In the genomic region with DNA sequence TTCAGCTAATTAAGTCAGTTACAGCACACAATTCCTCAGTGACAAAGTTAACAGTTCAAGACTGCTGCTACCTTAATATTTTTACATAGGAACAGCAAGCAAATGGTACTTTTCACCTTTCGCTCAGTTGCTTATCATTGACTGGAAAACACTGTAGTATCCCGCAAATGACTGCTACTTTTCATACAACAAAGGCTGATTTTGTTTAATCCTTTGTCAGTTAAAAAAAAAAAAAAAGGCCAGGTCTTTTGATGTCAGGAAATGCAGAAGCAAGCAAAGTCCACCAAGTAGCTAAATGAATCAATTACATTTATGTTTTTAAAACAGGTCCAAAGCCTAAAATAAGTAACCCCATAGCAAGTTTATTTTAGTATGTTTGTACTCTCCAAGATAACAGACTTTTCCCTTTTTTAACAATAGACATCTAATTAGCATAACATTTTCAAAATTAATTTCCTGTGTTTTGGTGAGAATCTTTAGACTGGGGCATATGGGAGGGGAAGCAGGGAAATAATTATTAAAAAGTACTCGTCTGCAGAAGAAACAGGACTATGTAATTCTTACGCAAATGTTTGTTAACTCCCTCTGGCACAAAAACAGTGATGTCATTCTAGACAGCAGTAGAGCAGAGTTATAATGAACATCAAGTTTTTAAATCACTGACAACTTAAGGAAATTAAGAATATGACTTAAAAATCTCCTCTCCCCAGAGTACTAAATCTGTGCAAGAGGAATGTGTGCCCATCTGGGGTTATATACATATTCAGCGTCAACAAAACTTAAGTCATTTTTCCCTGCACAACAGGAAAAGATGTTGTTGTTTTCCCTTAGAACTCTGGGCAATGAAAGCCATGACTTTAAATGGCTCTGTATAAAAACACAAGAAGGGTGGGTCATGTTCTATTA, we compare ENCODE assay signal across 1 cellular context.
TF ChIP-seq lines count a peak whose summit lies in the region.

No MANE protein-coding gene starts in this region.

TF ChIP-seq in HEK293, 187 proteins besides CTCF, POLR2A, EP300 and RAD21 (continued from another document and continues in another):
- TF ChIP-seq PBX3 (CRISPR knock-in tag; IDR thresholded peaks at IDR 0.05) (no peak), ZNF677 (tag by site-specific recombination; IDR thresholded peaks at IDR 0.05) (no peak), ZNF174 (tag by site-specific recombination; IDR thresholded peaks at IDR 0.05) (no peak), ZNF324 (tag by site-specific recombination; IDR thresholded peaks at IDR 0.05) (no peak), ZNF223 (tag by site-specific recombination; IDR thresholded peaks at IDR 0.05) (no peak), ZNF768 (tag by site-specific recombination; IDR thresholded peaks at IDR 0.05) (no peak), TCF7L2 (IDR thresholded peaks at IDR 0.05; ENCODE audit: borderline replicate concordance, low read depth, low read length) (no peak), ZNF19 (tag by site-specific recombination; IDR thresholded peaks at IDR 0.05; ENCODE audit: low read depth) (no peak), ZBTB48 (tag by site-specific recombination; IDR thresholded peaks at IDR 0.05) (no peak), ZNF792 (tag by site-specific recombination; IDR thresholded peaks at IDR 0.05) (no peak), KLF10 (tag by site-specific recombination; IDR thresholded peaks at IDR 0.05) (no peak), OSR2 (tag by site-specific recombination; IDR thresholded peaks at IDR 0.05) (peak; percentile 31; the same call in 1 of the 2 replicates), ZNF366 (tag by site-specific recombination; conservative IDR thresholded peaks at IDR 0.05) (peak; percentile 48; the same call in 1 of the 2 replicates), ZBTB7A (tag by site-specific recombination; IDR thresholded peaks at IDR 0.05; ENCODE audit: low read depth) (no peak), ZNF501 (tag by site-specific recombination; IDR thresholded peaks at IDR 0.05) (no peak), ZNF394 (tag by site-specific recombination; IDR thresholded peaks at IDR 0.05; ENCODE audit: borderline replicate concordance) (no peak), ZNF670 (tag by site-specific recombination; IDR thresholded peaks at IDR 0.05; ENCODE audit: low read depth) (no peak), PRDM6 (tag by site-specific recombination; IDR thresholded peaks at IDR 0.05) (peak; percentile 88), ZNF169 (tag by site-specific recombination; IDR thresholded peaks at IDR 0.05) (no peak), GLIS2 (tag by site-specific recombination; IDR thresholded peaks at IDR 0.05) (no peak), FEZF1 (tag by site-specific recombination; IDR thresholded peaks at IDR 0.05) (peak; percentile 49; the same call in 1 of the 2 replicates), ZNF211 (tag by site-specific recombination; IDR thresholded peaks at IDR 0.05; ENCODE audit: low read depth) (no peak), ZNF404 (tag by site-specific recombination; IDR thresholded peaks at IDR 0.05) (no peak), KLF8 (tag by site-specific recombination; IDR thresholded peaks at IDR 0.05) (no peak), ZNF221 (tag by site-specific recombination; IDR thresholded peaks at IDR 0.05; ENCODE audit: borderline replicate concordance) (no peak), ZNF214 (tag by site-specific recombination; IDR thresholded peaks at IDR 0.05; ENCODE audit: borderline replicate concordance) (no peak), ZNF24 (tag by site-specific recombination; IDR thresholded peaks at IDR 0.05) (no peak), ZNF112 (tag by site-specific recombination; IDR thresholded peaks at IDR 0.05) (no peak), ZNF544 (tag by site-specific recombination; IDR thresholded peaks at IDR 0.05) (no peak), ZSCAN30 (tag by site-specific recombination; IDR thresholded peaks at IDR 0.05) (no peak), PRDM1 (tag by site-specific recombination; IDR thresholded peaks at IDR 0.05) (no peak; the same call in 1 of the 2 replicates), ZNF571 (tag by site-specific recombination; IDR thresholded peaks at IDR 0.05) (no peak), ZNF660 (tag by site-specific recombination; IDR thresholded peaks at IDR 0.05) (peak; percentile 16; the same call in 1 of the 2 replicates), OVOL3 (tag by site-specific recombination; IDR thresholded peaks at IDR 0.05) (no peak), TRIM28 (IDR thresholded peaks at IDR 0.05; ENCODE audit: borderline replicate concordance, low read length) (no peak), ZNF629 (tag by site-specific recombination; IDR thresholded peaks at IDR 0.05) (peak; percentile 94), ZBTB21 (tag by site-specific recombination; IDR thresholded peaks at IDR 0.05) (peak; percentile 70)
- TF ChIP-seq, protein P1, sequence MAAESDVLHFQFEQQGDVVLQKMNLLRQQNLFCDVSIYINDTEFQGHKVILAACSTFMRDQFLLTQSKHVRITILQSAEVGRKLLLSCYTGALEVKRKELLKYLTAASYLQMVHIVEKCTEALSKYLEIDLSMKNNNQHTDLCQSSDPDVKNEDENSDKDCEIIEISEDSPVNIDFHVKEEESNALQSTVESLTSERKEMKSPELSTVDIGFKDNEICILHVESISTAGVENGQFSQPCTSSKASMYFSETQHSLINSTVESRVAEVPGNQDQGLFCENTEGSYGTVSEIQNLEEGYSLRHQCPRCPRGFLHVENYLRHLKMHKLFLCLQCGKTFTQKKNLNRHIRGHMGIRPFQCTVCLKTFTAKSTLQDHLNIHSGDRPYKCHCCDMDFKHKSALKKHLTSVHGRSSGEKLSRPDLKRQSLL (tag by site-specific recombination; IDR thresholded peaks at IDR 0.05) = no peak
- TF ChIP-seq, protein P2, sequence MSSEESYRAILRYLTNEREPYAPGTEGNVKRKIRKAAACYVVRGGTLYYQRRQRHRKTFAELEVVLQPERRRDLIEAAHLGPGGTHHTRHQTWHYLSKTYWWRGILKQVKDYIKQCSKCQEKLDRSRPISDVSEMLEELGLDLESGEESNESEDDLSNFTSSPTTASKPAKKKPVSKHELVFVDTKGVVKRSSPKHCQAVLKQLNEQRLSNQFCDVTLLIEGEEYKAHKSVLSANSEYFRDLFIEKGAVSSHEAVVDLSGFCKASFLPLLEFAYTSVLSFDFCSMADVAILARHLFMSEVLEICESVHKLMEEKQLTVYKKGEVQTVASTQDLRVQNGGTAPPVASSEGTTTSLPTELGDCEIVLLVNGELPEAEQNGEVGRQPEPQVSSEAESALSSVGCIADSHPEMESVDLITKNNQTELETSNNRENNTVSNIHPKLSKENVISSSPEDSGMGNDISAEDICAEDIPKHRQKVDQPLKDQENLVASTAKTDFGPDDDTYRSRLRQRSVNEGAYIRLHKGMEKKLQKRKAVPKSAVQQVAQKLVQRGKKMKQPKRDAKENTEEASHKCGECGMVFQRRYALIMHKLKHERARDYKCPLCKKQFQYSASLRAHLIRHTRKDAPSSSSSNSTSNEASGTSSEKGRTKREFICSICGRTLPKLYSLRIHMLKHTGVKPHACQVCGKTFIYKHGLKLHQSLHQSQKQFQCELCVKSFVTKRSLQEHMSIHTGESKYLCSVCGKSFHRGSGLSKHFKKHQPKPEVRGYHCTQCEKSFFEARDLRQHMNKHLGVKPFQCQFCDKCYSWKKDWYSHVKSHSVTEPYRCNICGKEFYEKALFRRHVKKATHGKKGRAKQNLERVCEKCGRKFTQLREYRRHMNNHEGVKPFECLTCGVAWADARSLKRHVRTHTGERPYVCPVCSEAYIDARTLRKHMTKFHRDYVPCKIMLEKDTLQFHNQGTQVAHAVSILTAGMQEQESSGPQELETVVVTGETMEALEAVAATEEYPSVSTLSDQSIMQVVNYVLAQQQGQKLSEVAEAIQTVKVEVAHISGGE (tag by site-specific recombination; conservative IDR thresholded peaks at IDR 0.05; ENCODE audit: low read depth) = no peak
- TF ChIP-seq, protein P3, sequence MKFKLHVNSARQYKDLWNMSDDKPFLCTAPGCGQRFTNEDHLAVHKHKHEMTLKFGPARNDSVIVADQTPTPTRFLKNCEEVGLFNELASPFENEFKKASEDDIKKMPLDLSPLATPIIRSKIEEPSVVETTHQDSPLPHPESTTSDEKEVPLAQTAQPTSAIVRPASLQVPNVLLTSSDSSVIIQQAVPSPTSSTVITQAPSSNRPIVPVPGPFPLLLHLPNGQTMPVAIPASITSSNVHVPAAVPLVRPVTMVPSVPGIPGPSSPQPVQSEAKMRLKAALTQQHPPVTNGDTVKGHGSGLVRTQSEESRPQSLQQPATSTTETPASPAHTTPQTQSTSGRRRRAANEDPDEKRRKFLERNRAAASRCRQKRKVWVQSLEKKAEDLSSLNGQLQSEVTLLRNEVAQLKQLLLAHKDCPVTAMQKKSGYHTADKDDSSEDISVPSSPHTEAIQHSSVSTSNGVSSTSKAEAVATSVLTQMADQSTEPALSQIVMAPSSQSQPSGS (tag by site-specific recombination; IDR thresholded peaks at IDR 0.05; ENCODE audit: low read depth) = peak; percentile 97
- TF ChIP-seq, protein P4, sequence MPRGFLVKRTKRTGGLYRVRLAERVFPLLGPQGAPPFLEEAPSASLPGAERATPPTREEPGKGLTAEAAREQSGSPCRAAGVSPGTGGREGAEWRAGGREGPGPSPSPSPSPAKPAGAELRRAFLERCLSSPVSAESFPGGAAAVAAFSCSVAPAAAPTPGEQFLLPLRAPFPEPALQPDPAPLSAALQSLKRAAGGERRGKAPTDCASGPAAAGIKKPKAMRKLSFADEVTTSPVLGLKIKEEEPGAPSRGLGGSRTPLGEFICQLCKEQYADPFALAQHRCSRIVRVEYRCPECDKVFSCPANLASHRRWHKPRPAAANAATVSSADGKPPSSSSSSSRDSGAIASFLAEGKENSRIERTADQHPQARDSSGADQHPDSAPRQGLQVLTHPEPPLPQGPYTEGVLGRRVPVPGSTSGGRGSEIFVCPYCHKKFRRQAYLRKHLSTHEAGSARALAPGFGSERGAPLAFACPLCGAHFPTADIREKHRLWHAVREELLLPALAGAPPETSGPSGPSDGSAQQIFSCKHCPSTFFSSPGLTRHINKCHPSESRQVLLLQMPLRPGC (tag by site-specific recombination; IDR thresholded peaks at IDR 0.05) = no peak
- TF ChIP-seq, protein P5, sequence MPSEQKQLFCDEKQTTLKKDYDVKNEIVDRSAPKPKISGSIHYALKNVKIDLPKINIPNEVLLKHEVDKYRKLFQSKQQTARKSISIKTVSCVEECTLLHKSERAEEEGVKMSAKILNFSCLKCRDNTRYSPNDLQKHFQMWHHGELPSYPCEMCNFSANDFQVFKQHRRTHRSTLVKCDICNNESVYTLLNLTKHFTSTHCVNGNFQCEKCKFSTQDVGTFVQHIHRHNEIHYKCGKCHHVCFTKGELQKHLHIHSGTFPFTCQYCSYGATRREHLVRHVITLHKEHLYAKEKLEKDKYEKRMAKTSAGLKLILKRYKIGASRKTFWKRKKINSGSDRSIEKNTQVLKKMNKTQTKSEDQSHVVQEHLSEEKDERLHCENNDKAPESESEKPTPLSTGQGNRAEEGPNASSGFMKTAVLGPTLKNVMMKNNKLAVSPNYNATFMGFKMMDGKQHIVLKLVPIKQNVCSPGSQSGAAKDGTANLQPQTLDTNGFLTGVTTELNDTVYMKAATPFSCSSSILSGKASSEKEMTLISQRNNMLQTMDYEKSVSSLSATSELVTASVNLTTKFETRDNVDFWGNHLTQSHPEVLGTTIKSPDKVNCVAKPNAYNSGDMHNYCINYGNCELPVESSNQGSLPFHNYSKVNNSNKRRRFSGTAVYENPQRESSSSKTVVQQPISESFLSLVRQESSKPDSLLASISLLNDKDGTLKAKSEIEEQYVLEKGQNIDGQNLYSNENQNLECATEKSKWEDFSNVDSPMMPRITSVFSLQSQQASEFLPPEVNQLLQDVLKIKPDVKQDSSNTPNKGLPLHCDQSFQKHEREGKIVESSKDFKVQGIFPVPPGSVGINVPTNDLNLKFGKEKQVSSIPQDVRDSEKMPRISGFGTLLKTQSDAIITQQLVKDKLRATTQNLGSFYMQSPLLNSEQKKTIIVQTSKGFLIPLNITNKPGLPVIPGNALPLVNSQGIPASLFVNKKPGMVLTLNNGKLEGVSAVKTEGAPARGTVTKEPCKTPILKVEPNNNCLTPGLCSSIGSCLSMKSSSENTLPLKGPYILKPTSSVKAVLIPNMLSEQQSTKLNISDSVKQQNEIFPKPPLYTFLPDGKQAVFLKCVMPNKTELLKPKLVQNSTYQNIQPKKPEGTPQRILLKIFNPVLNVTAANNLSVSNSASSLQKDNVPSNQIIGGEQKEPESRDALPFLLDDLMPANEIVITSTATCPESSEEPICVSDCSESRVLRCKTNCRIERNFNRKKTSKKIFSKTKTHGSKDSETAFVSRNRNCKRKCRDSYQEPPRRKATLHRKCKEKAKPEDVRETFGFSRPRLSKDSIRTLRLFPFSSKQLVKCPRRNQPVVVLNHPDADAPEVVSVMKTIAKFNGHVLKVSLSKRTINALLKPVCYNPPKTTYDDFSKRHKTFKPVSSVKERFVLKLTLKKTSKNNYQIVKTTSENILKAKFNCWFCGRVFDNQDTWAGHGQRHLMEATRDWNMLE (tag by site-specific recombination; conservative IDR thresholded peaks at IDR 0.05; ENCODE audit: low read depth) = no peak
